In the genomic region with DNA sequence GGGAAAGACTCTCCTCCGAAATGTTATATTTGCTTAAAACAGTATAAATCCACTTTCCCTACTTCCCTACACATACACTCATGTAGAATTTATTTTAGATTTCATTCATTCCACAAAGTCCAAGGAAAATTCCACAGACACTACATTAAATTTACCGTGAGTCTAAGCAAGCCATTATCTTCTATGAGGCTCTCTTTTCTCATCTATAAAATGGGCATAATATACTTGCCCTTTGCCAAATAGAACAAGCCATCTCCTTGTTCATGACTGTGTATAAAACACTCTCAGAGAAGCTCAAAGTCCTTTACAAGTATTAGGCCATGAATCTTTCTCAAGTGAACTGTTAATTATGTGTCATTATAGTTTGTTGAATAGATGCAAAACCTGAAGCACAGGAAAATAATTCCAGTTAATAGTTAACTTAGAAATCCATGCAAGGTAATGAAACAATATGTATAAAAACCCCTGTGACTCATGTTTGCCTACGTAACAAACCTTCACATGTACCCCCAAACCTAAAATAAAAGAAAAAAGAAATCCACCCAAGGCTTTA, we compare ENCODE assay signal across 32 cellular contexts.
"Had no signal": no experiment of that assay in that cellular context is flagged by ENCODE, and none has a peak within 500 bp of the region (broad histone marks: within the 10 kb centered on the region; RNA-seq: fewer than 3 reads in every experiment).

No MANE protein-coding gene starts in this region.

- H3K27ac ChIP-seq: adrenal gland, body of pancreas, colonic mucosa, dorsolateral prefrontal cortex, gastrocnemius medialis, hepatocyte, pancreas, prostate gland, right atrium auricular region, spleen, thoracic aorta had no signal

- H3K4me3 Mint-ChIP-seq: activated CD4-positive, alpha-beta T cell treated with anti-CD3 and anti-CD28 coated beads for 36 hours; activated CD8-positive, alpha-beta memory T cell treated with anti-CD3 and anti-CD28 coated beads, Interleukin-2, amount 10 ng/mL, durations not matched to agents 7 days and 5 days; activated CD8-positive, alpha-beta T cell treated with anti-CD3 and anti-CD28 coated beads, Interleukin-2, amount 10 ng/mL, durations not matched to agents 7 days and 5 days; activated naive CD4-positive, alpha-beta T cell treated with anti-CD3 and anti-CD28 coated beads for 36 hours; activated naive CD8-positive, alpha-beta T cell treated with anti-CD3 and anti-CD28 coated beads for 36 hours; memory B cell; naive thymus-derived CD8-positive, alpha-beta T cell; neural crest cell; stimulated activated naive CD8-positive, alpha-beta T cell treated with anti-CD3 and anti-CD28 coated beads, Interleukin-15, Interleukin-2, amounts not matched to agents 100 ng/mL and 50 ng/mL, for 24 hours; T-helper 2 cell treated with Interferon-gamma antibody and Interleukin-4, amounts not matched to agents 5 μg/mL and 100 μg/mL, for 36 hours had no signal

- H2AFZ ChIP-seq: hepatocyte had no signal

- H3K27me3 Mint-ChIP-seq: activated CD4-positive, alpha-beta T cell treated with anti-CD3 and anti-CD28 coated beads for 36 hours; activated CD8-positive, alpha-beta memory T cell treated with anti-CD3 and anti-CD28 coated beads, Interleukin-2, amount 10 ng/mL, durations not matched to agents 7 days and 5 days; activated naive CD8-positive, alpha-beta T cell treated with anti-CD3 and anti-CD28 coated beads for 36 hours; memory B cell; stimulated activated naive CD8-positive, alpha-beta T cell treated with anti-CD3 and anti-CD28 coated beads, Interleukin-15, Interleukin-2, amounts not matched to agents 100 ng/mL and 50 ng/mL, for 24 hours had no signal

- H3K4me1 ChIP-seq: colonic mucosa, gastrocnemius medialis, prostate gland had no signal

- H3K27ac Mint-ChIP-seq: activated CD4-positive, alpha-beta T cell treated with anti-CD3 and anti-CD28 coated beads for 36 hours; activated CD8-positive, alpha-beta memory T cell treated with anti-CD3 and anti-CD28 coated beads, Interleukin-2, amount 10 ng/mL, durations not matched to agents 7 days and 5 days; activated CD8-positive, alpha-beta T cell treated with anti-CD3 and anti-CD28 coated beads, Interleukin-2, amount 10 ng/mL, durations not matched to agents 7 days and 5 days; activated naive CD4-positive, alpha-beta T cell treated with anti-CD3 and anti-CD28 coated beads for 36 hours; activated naive CD8-positive, alpha-beta T cell treated with anti-CD3 and anti-CD28 coated beads for 36 hours; memory B cell; naive thymus-derived CD8-positive, alpha-beta T cell; stimulated activated naive CD8-positive, alpha-beta T cell treated with anti-CD3 and anti-CD28 coated beads, Interleukin-15, Interleukin-2, amounts not matched to agents 100 ng/mL and 50 ng/mL, for 24 hours; T-helper 2 cell treated with Interferon-gamma antibody and Interleukin-4, amounts not matched to agents 5 μg/mL and 100 μg/mL, for 36 hours had no signal

- H3K4me1 Mint-ChIP-seq: neural crest cell had no signal

- DNase-seq: activated CD4-positive, alpha-beta T cell treated with anti-CD3 and anti-CD28 coated beads for 36 hours; activated CD4-positive, CD25-positive, alpha-beta regulatory T cell; activated CD8-positive, alpha-beta memory T cell treated with anti-CD3 and anti-CD28 coated beads, Interleukin-2, amount 10 ng/mL, durations not matched to agents 7 days and 5 days; activated CD8-positive, alpha-beta T cell treated with anti-CD3 and anti-CD28 coated beads, Interleukin-2, amount 10 ng/mL, durations not matched to agents 7 days and 5 days; activated effector memory CD4-positive, alpha-beta T cell treated with Interleukin-2 at 50 U/mL for 16 hours; activated naive CD4-positive, alpha-beta T cell treated with anti-CD3 and anti-CD28 coated beads for 36 hours; activated naive CD8-positive, alpha-beta T cell treated with anti-CD3 and anti-CD28 coated beads for 36 hours; adrenal gland; aorta; body of pancreas; cerebellar nuclear complex; colonic mucosa; dorsolateral prefrontal cortex; effector memory CD4-positive, alpha-beta T cell; gastrocnemius medialis; midbrain; naive thymus-derived CD8-positive, alpha-beta T cell; nucleus accumbens; pancreas; spleen; stimulated activated CD4-positive, alpha-beta T cell treated with anti-CD3 and anti-CD28 coated beads, Interleukin-2, amount 100 ng/mL, for 48 hours; trophoblast cell had no signal

- H3K36me3 ChIP-seq: adrenal gland, colonic mucosa, gastrocnemius medialis, pancreas, prostate gland, right atrium auricular region, spleen, thoracic aorta had no signal

- H3K4me2 ChIP-seq: hepatocyte had no signal

- H3K4me3 ChIP-seq: adrenal gland, body of pancreas, colonic mucosa, dorsolateral prefrontal cortex, gastrocnemius medialis, hepatocyte, pancreas, prostate gland, right atrium auricular region, spleen, thoracic aorta had no signal

- ATAC-seq: activated CD4-positive, alpha-beta T cell treated with anti-CD3 and anti-CD28 coated beads for 36 hours; activated CD8-positive, alpha-beta memory T cell treated with anti-CD3 and anti-CD28 coated beads, Interleukin-2, amount 10 ng/mL, durations not matched to agents 7 days and 5 days; activated CD8-positive, alpha-beta T cell treated with anti-CD3 and anti-CD28 coated beads, Interleukin-2, amount 10 ng/mL, durations not matched to agents 7 days and 5 days; body of pancreas; gastrocnemius medialis; naive thymus-derived CD8-positive, alpha-beta T cell; pancreas had no signal

- H3K9me3 Mint-ChIP-seq: activated naive CD4-positive, alpha-beta T cell treated with anti-CD3 and anti-CD28 coated beads for 36 hours; activated naive CD8-positive, alpha-beta T cell treated with anti-CD3 and anti-CD28 coated beads for 36 hours; memory B cell; naive thymus-derived CD8-positive, alpha-beta T cell; neural crest cell; stimulated activated naive CD8-positive, alpha-beta T cell treated with anti-CD3 and anti-CD28 coated beads, Interleukin-15, Interleukin-2, amounts not matched to agents 100 ng/mL and 50 ng/mL, for 24 hours; T-helper 2 cell treated with Interferon-gamma antibody and Interleukin-4, amounts not matched to agents 5 μg/mL and 100 μg/mL, for 36 hours had no signal

- H3K27me3 ChIP-seq: adrenal gland, body of pancreas, colonic mucosa, dorsolateral prefrontal cortex, gastrocnemius medialis, hepatocyte, pancreas, right atrium auricular region, spleen had no signal

- FAIRE-seq: keratinocyte, pancreas, urothelium cell line had no signal

- H3K9me3 ChIP-seq: adrenal gland, body of pancreas, colonic mucosa, gastrocnemius medialis, pancreas, prostate gland, right atrium auricular region, spleen, thoracic aorta had no signal
